Comparison of ENCODE assay signal across 1 cellular context in the genomic region with DNA sequence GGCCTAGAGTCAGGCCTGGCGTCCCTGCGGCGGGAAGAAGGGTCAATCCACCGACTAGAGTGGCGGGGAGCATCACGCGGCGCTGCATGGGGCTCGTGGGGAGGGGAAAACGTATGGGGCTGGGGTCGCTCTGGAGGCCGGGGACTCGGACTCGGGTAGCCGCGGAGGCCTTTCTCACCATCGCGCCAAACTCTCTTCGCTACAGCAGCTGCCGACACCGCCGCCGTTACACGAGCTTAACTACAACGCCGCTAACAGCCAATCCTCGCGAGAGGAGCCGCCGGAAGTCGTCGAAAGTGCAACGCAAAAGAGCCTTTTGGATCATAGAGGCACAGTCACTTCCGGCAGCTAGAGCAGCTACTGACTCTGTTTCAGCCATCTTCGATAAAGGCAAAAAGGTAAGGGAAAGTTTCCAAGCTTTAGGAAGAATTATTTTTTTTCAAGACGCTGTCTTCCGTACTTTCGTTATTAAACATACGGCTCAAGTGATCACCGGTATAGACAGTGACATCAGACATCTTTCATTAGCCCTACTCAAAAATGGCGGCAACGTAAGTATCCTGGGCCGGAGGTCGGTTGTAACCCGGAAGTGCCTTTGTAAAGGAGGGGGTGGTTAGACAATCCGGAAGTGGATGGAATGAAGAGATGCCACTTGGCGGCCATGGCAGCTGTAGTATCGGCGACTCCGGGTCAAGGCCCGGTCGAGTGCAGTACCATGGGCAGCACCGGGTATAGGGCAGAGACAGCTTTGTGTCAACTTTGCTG.
TF ChIP-seq lines count a peak whose summit lies in the region.

A gene (minus strand): TSS at position 247 of the 765 bp plus-strand sequence. CDS start 66 bp downstream, at position 181.
A gene with protein sequence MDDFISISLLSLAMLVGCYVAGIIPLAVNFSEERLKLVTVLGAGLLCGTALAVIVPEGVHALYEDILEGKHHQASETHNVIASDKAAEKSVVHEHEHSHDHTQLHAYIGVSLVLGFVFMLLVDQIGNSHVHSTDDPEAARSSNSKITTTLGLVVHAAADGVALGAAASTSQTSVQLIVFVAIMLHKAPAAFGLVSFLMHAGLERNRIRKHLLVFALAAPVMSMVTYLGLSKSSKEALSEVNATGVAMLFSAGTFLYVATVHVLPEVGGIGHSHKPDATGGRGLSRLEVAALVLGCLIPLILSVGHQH (plus strand): TSS at position 640 of the 765 bp plus-strand sequence. CDS start 678 bp downstream, outside the sequence.

TF ChIP-seq in HepG2, 621 proteins besides CTCF, POLR2A, EP300 and RAD21 (continued from another document and continues in another):
- TF ChIP-seq ZNF383 (CRISPR knock-in tag; IDR thresholded peaks at IDR 0.05; ENCODE audit: borderline replicate concordance): no peak
- peak; percentile 39 for TF ChIP-seq ZNF746 (CRISPR knock-in tag; IDR thresholded peaks at IDR 0.05)
- TF ChIP-seq CC2D1A (CRISPR knock-in tag; IDR thresholded peaks at IDR 0.05): no peak
- TF ChIP-seq CEBPG (CRISPR knock-in tag; IDR thresholded peaks at IDR 0.05): peak; percentile 19
- TF ChIP-seq, protein P1, sequence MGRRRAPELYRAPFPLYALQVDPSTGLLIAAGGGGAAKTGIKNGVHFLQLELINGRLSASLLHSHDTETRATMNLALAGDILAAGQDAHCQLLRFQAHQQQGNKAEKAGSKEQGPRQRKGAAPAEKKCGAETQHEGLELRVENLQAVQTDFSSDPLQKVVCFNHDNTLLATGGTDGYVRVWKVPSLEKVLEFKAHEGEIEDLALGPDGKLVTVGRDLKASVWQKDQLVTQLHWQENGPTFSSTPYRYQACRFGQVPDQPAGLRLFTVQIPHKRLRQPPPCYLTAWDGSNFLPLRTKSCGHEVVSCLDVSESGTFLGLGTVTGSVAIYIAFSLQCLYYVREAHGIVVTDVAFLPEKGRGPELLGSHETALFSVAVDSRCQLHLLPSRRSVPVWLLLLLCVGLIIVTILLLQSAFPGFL (CRISPR knock-in tag; IDR thresholded peaks at IDR 0.05): no peak
- TF ChIP-seq CREB1 (IDR thresholded peaks at IDR 0.05): peak; percentile 94
- TF ChIP-seq CREB1 (CRISPR knock-in tag; IDR thresholded peaks at IDR 0.05): peak; percentile 95
- TF ChIP-seq FOXA1 (IDR thresholded peaks at IDR 0.05): no peak
- TF ChIP-seq FOXA1 (CRISPR knock-in tag; IDR thresholded peaks at IDR 0.05): no peak
- peak; percentile 63; the same call in 1 of the 2 replicates for TF ChIP-seq ZNF792 (CRISPR knock-in tag; IDR thresholded peaks at IDR 0.05)
- peak; percentile 96 for TF ChIP-seq GABPB1 (CRISPR knock-in tag; IDR thresholded peaks at IDR 0.05)
- no peak for TF ChIP-seq HNRNPL (IDR thresholded peaks at IDR 0.05; ENCODE audit: low read depth, low read length)
- TF ChIP-seq ZFY (CRISPR knock-in tag; IDR thresholded peaks at IDR 0.05): peak; percentile 98
- peak; percentile 53; the same call in 1 of the 2 replicates for TF ChIP-seq REPIN1 (CRISPR knock-in tag; IDR thresholded peaks at IDR 0.05; ENCODE audit: borderline replicate concordance, low read depth)
- no peak for TF ChIP-seq ZEB1 (IDR thresholded peaks at IDR 0.05; ENCODE audit: insufficient replicate concordance, low read depth)
- TF ChIP-seq ZNF263 (CRISPR knock-in tag; IDR thresholded peaks at IDR 0.05): no peak
- TF ChIP-seq ZNF282 (IDR thresholded peaks at IDR 0.05; ENCODE audit: partially characterized antibody): no peak
- TF ChIP-seq GABPA (IDR thresholded peaks at IDR 0.05; ENCODE audit: low read depth, low read length): peak; percentile 74
- peak; percentile 95 for TF ChIP-seq GABPA (CRISPR knock-in tag; IDR thresholded peaks at IDR 0.05; ENCODE audit: low read depth)
- TF ChIP-seq, protein P2, sequence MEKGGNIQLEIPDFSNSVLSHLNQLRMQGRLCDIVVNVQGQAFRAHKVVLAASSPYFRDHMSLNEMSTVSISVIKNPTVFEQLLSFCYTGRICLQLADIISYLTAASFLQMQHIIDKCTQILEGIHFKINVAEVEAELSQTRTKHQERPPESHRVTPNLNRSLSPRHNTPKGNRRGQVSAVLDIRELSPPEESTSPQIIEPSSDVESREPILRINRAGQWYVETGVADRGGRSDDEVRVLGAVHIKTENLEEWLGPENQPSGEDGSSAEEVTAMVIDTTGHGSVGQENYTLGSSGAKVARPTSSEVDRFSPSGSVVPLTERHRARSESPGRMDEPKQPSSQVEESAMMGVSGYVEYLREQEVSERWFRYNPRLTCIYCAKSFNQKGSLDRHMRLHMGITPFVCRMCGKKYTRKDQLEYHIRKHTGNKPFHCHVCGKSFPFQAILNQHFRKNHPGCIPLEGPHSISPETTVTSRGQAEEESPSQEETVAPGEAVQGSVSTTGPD (CRISPR knock-in tag; IDR thresholded peaks at IDR 0.05): 0 out of 2 replicates have a peak, but pooled peaks have one; percentile 15
- TF ChIP-seq DNMT1 (CRISPR knock-in tag; IDR thresholded peaks at IDR 0.05): no peak
- TF ChIP-seq, protein P3, sequence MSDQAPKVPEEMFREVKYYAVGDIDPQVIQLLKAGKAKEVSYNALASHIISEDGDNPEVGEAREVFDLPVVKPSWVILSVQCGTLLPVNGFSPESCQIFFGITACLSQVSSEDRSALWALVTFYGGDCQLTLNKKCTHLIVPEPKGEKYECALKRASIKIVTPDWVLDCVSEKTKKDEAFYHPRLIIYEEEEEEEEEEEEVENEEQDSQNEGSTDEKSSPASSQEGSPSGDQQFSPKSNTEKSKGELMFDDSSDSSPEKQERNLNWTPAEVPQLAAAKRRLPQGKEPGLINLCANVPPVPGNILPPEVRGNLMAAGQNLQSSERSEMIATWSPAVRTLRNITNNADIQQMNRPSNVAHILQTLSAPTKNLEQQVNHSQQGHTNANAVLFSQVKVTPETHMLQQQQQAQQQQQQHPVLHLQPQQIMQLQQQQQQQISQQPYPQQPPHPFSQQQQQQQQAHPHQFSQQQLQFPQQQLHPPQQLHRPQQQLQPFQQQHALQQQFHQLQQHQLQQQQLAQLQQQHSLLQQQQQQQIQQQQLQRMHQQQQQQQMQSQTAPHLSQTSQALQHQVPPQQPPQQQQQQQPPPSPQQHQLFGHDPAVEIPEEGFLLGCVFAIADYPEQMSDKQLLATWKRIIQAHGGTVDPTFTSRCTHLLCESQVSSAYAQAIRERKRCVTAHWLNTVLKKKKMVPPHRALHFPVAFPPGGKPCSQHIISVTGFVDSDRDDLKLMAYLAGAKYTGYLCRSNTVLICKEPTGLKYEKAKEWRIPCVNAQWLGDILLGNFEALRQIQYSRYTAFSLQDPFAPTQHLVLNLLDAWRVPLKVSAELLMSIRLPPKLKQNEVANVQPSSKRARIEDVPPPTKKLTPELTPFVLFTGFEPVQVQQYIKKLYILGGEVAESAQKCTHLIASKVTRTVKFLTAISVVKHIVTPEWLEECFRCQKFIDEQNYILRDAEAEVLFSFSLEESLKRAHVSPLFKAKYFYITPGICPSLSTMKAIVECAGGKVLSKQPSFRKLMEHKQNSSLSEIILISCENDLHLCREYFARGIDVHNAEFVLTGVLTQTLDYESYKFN (CRISPR knock-in tag; conservative IDR thresholded peaks at IDR 0.05): no peak; the same call in 1 of the 2 replicates
- TF ChIP-seq MED13 (CRISPR knock-in tag; IDR thresholded peaks at IDR 0.05): no peak
- no peak for TF ChIP-seq FLYWCH1 (CRISPR knock-in tag; IDR thresholded peaks at IDR 0.05)
- TF ChIP-seq, protein P4, sequence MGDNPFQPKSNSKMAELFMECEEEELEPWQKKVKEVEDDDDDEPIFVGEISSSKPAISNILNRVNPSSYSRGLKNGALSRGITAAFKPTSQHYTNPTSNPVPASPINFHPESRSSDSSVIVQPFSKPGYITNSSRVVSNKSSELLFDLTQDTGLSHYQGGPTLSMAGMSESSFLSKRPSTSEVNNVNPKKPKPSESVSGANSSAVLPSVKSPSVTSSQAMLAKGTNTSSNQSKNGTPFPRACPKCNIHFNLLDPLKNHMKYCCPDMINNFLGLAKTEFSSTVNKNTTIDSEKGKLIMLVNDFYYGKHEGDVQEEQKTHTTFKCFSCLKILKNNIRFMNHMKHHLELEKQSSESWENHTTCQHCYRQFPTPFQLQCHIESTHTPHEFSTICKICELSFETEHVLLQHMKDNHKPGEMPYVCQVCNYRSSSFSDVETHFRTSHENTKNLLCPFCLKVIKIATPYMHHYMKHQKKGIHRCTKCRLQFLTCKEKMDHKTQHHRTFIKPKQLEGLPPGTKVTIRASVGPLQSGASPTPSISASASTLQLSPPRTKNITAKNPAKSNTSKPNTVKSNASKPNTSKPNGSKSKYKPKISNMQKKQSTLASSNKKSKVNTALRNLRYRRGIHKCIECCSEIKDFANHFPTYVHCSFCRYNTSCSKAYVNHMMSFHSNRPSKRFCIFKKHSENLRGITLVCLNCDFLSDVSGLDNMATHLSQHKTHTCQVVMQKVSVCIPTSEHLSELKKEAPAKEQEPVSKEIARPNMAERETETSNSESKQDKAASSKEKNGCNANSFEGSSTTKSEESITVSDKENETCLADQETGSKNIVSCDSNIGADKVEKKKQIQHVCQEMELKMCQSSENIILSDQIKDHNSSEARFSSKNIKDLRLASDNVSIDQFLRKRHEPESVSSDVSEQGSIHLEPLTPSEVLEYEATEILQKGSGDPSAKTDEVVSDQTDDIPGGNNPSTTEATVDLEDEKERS (CRISPR knock-in tag; IDR thresholded peaks at IDR 0.05): no peak; the same call in 1 of the 2 replicates
- TF ChIP-seq FOSL1 (CRISPR knock-in tag; IDR thresholded peaks at IDR 0.05; ENCODE audit: borderline replicate concordance): no peak
- TF ChIP-seq, protein P5, sequence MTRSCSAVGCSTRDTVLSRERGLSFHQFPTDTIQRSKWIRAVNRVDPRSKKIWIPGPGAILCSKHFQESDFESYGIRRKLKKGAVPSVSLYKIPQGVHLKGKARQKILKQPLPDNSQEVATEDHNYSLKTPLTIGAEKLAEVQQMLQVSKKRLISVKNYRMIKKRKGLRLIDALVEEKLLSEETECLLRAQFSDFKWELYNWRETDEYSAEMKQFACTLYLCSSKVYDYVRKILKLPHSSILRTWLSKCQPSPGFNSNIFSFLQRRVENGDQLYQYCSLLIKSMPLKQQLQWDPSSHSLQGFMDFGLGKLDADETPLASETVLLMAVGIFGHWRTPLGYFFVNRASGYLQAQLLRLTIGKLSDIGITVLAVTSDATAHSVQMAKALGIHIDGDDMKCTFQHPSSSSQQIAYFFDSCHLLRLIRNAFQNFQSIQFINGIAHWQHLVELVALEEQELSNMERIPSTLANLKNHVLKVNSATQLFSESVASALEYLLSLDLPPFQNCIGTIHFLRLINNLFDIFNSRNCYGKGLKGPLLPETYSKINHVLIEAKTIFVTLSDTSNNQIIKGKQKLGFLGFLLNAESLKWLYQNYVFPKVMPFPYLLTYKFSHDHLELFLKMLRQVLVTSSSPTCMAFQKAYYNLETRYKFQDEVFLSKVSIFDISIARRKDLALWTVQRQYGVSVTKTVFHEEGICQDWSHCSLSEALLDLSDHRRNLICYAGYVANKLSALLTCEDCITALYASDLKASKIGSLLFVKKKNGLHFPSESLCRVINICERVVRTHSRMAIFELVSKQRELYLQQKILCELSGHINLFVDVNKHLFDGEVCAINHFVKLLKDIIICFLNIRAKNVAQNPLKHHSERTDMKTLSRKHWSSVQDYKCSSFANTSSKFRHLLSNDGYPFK (CRISPR knock-in tag; IDR thresholded peaks at IDR 0.05; ENCODE audit: borderline replicate concordance): peak; percentile 99
- 0 out of 2 replicates have a peak, but pooled peaks have one; percentile 23 for TF ChIP-seq NFKBIZ (CRISPR knock-in tag; IDR thresholded peaks at IDR 0.05)
- TF ChIP-seq ZZZ3 (CRISPR knock-in tag; IDR thresholded peaks at IDR 0.05; ENCODE audit: borderline replicate concordance): 0 out of 2 replicates have a peak, but pooled peaks have one; percentile 5
- TF ChIP-seq ZFP36L1 (CRISPR knock-in tag; IDR thresholded peaks at IDR 0.05): no peak
- no peak for TF ChIP-seq RBM22 (optimal IDR thresholded peaks at IDR 0.05; ENCODE audit: low read length)
- TF ChIP-seq KDM2A (CRISPR knock-in tag; IDR thresholded peaks at IDR 0.05; ENCODE audit: borderline replicate concordance, low read depth): peak; percentile 85
- TF ChIP-seq NFYB (CRISPR knock-in tag; IDR thresholded peaks at IDR 0.05): peak; percentile 54
- TF ChIP-seq ELF4 (CRISPR knock-in tag; IDR thresholded peaks at IDR 0.05; ENCODE audit: borderline replicate concordance): peak; percentile 93
- TF ChIP-seq, protein P6, sequence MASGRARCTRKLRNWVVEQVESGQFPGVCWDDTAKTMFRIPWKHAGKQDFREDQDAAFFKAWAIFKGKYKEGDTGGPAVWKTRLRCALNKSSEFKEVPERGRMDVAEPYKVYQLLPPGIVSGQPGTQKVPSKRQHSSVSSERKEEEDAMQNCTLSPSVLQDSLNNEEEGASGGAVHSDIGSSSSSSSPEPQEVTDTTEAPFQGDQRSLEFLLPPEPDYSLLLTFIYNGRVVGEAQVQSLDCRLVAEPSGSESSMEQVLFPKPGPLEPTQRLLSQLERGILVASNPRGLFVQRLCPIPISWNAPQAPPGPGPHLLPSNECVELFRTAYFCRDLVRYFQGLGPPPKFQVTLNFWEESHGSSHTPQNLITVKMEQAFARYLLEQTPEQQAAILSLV (CRISPR knock-in tag; IDR thresholded peaks at IDR 0.05; ENCODE audit: borderline replicate concordance): 0 out of 2 replicates have a peak, but pooled peaks have one; percentile 42
- no peak for TF ChIP-seq SOX13 (IDR thresholded peaks at IDR 0.05)
- peak in 1 of 2 experiments; percentile 3; a peak in 1 of 4 replicates for TF ChIP-seq SOX13 (CRISPR knock-in tag; conservative IDR thresholded peaks at IDR 0.05 in 1 of 2, IDR thresholded peaks at IDR 0.05 in 1 of 2)
- TF ChIP-seq, protein P7, sequence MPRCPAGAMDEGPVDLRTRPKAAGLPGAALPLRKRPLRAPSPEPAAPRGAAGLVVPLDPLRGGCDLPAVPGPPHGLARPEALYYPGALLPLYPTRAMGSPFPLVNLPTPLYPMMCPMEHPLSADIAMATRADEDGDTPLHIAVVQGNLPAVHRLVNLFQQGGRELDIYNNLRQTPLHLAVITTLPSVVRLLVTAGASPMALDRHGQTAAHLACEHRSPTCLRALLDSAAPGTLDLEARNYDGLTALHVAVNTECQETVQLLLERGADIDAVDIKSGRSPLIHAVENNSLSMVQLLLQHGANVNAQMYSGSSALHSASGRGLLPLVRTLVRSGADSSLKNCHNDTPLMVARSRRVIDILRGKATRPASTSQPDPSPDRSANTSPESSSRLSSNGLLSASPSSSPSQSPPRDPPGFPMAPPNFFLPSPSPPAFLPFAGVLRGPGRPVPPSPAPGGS (CRISPR knock-in tag; IDR thresholded peaks at IDR 0.05): peak; percentile 60; the same call in 1 of the 2 replicates
- no peak for TF ChIP-seq FOXM1 (CRISPR knock-in tag; IDR thresholded peaks at IDR 0.05)
- TF ChIP-seq, protein P8, sequence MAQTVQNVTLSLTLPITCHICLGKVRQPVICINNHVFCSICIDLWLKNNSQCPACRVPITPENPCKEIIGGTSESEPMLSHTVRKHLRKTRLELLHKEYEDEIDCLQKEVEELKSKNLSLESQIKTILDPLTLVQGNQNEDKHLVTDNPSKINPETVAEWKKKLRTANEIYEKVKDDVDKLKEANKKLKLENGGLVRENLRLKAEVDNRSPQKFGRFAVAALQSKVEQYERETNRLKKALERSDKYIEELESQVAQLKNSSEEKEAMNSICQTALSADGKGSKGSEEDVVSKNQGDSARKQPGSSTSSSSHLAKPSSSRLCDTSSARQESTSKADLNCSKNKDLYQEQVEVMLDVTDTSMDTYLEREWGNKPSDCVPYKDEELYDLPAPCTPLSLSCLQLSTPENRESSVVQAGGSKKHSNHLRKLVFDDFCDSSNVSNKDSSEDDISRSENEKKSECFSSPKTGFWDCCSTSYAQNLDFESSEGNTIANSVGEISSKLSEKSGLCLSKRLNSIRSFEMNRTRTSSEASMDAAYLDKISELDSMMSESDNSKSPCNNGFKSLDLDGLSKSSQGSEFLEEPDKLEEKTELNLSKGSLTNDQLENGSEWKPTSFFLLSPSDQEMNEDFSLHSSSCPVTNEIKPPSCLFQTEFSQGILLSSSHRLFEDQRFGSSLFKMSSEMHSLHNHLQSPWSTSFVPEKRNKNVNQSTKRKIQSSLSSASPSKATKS (CRISPR knock-in tag; IDR thresholded peaks at IDR 0.05): no peak
- TF ChIP-seq ZNF460 (CRISPR knock-in tag; IDR thresholded peaks at IDR 0.05; ENCODE audit: borderline replicate concordance): no peak
- TF ChIP-seq ZSCAN21 (CRISPR knock-in tag; IDR thresholded peaks at IDR 0.05; ENCODE audit: borderline replicate concordance): peak; percentile 28; the same call in 1 of the 2 replicates
- TF ChIP-seq ZNF605 (CRISPR knock-in tag; IDR thresholded peaks at IDR 0.05): peak; percentile 63; the same call in 1 of the 2 replicates
